In the genomic region with DNA sequence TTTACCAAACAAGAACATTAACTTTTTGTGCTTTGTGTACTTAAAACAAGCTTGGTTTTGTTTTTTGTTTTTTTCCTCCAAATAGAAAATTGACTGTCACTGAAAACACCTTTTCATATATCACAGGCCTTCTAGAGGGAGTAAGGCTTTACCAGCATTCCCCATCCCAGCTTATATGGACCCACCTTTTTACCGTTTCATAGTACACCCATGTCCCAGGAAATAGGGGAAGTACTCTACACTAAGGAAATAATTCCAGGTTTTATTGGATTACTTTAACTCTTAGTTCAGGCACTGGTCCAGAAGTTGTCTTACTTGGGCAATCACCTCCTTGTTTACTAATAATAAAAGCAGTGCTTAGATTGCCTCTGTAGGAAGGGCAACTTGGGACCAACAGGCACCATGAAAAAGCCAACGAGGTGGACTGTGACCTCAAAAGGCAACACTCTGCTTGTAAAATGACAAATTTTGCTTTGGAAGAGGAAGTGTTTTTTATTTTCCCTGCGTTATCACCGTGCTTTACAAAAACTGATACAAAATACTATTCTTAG, we compare ENCODE assay signal across 18 cellular contexts. TPM values are rescaled to one million over a fixed set of nuclear protein-coding genes. Genes with fewer than 3 reads are reported as not detected.
DNase-seq lines count a peak whose midpoint lies in the region; ATAC-seq and TF ChIP-seq lines count a peak whose summit lies in the region.
"Had no signal": no experiment of that assay in that cellular context is flagged by ENCODE, and none has a peak within 500 bp of the region (broad histone marks: within the 10 kb centered on the region; RNA-seq: fewer than 3 reads in every experiment).

No MANE protein-coding gene starts in this region.

- DNase-seq in HuH-7 (ENCODE audit: low spot score) (peak; percentile 49), NCI-H82 treated with DMSO at 0.1 percent for 48 hours (lab: John Stamatoyannopoulos, UW; ENCODE audit: unreplicated experiment) (peak; percentile 56), fibroblast of villous mesenchyme (ENCODE audit: low read depth) (peak; percentile 27), renal cortical epithelial cell (ENCODE audit: low read depth) (peak; percentile 9), HPDE6-E6E7 (ENCODE audit: extremely low spot score) (no peak), AG20443 (ENCODE audit: low spot score) (no peak)
- DNase-seq: BE2C; CD8-positive, alpha-beta T cell; DND-41; GOT3; MM.1S; NCI-H187 treated with DMSO at 0.1 percent for 48 hours; NCI-H2171; NCI-H446; NCI-H748 treated with DMSO at 0.1 percent for 48 hours; T-cell had no signal

- no peak for TF ChIP-seq CTCF in fibroblast of villous mesenchyme (IDR thresholded peaks at IDR 0.05; ENCODE audit: insufficient read depth, low read depth, low read length)

- no peak overlapping the region for H3K4me3 ChIP-seq in fibroblast of villous mesenchyme (ENCODE audit: low read depth, low read length)
- H3K4me3 ChIP-seq: SK-N-MC had no signal

- no peak for ATAC-seq in GM19395 (IDR thresholded peaks at IDR 0.05; ENCODE audit: unreplicated experiment)
- ATAC-seq: CD8-positive, alpha-beta T cell; T-cell had no signal

RNA-seq across cellular contexts. Expression of a gene that starts 26.2 kb away (rescaled TPM):
- 30.9 and 36.7 TPM in 2 replicates for total RNA-seq in fibroblast of villous mesenchyme
- total RNA-seq in renal cortical epithelial cell = 22.4 and 48.6 TPM in 2 replicates

RNA-seq across cellular contexts. Expression of a gene that starts 27.0 kb away (rescaled TPM):
- total RNA-seq in fibroblast of villous mesenchyme (68.0 and 77.3 TPM in 2 replicates), renal cortical epithelial cell (15.6 and 58.0 TPM in 2 replicates)

Comparison
In these comparisons a context has a peak if more than half of its experiments do, and no peak if none do; other contexts are left out.
1. DNase-seq: peak in HuH-7 (single experiment), NCI-H82 treated with DMSO at 0.1 percent for 48 hours (single experiment), fibroblast of villous mesenchyme (single experiment) and renal cortical epithelial cell (single experiment); none in HPDE6-E6E7 (single experiment) and AG20443 (single experiment).